12 cellular contexts compared by ENCODE assay signal in the genomic region with DNA sequence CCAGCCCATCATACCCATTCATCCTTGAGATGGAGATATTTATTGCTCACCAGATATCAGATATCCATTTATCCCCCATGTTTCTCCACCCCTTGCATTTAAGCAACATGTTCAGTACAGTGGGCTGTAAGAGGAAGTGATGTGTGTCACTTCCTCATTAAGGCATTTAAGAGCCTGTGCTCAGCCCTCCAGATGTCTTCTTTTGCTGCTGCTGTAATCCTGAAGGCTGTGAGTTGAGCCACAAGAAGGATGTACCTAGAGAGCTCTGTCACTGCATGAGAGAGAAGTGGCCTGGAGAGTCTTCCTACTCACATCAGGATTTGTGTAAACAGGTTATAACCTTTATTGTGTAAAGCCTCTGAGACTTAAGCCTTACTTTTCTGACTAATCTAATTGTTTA.
DNase-seq lines count a peak whose midpoint lies in the region; ATAC-seq, FAIRE-seq and TF ChIP-seq lines count a peak whose summit lies in the region.
"Had no signal": no experiment of that assay in that cellular context is flagged by ENCODE, and none has a peak within 500 bp of the region (broad histone marks: within the 10 kb centered on the region; RNA-seq: fewer than 3 reads in every experiment).

No MANE protein-coding gene starts in this region.

- no peaks in the 10 kb centered on the region for H3K36me3 Mint-ChIP-seq in T-helper 2 cell treated with Interferon-gamma antibody and Interleukin-4, amounts not matched to agents 5 μg/mL and 100 μg/mL, for 36 hours (ENCODE audit: low read depth)
- peaks cover 21% of the 10 kb centered on the region for H3K36me3 Mint-ChIP-seq in GM23338 (ENCODE audit: low read depth)

- H3F3A ChIP-seq in GM23338 (replicated peaks; ENCODE audit: low read depth): 0 out of 2 replicates have a peak, but pooled peaks cover 4% of the 10 kb centered on the region

- no peak overlapping the region for H3K27ac ChIP-seq in GM23338 (ENCODE audit: low read depth)
- H3K27ac ChIP-seq: Peyer's patch, vagina had no signal

- no peaks in the 10 kb centered on the region for H3K36me3 ChIP-seq in GM23338 (ENCODE audit: insufficient read depth)
- H3K36me3 ChIP-seq: Peyer's patch, vagina had no signal

- peaks cover 2% of the 10 kb centered on the region; the same call in 1 of the 2 replicates for H3K4me1 ChIP-seq in GM23338 (ENCODE audit: insufficient read depth)
- H3K4me1 ChIP-seq: Peyer's patch, vagina had no signal

- H3K9me3 Mint-ChIP-seq in T-helper 2 cell treated with Interferon-gamma antibody and Interleukin-4, amounts not matched to agents 5 μg/mL and 100 μg/mL, for 36 hours: no peaks in the 10 kb centered on the region
- H3K9me3 Mint-ChIP-seq in GM23338: peaks cover 23% of the 10 kb centered on the region

- no peaks in the 10 kb centered on the region for H3K27me3 ChIP-seq in GM23338 (ENCODE audit: insufficient read depth)
- H3K27me3 ChIP-seq: Peyer's patch, vagina had no signal

- H3K27ac Mint-ChIP-seq in T-helper 2 cell treated with Interferon-gamma antibody and Interleukin-4, amounts not matched to agents 5 μg/mL and 100 μg/mL, for 36 hours: no peak overlapping the region
- H3K27ac Mint-ChIP-seq in GM23338: no peak overlapping the region

- FAIRE-seq in GM12891 (lab: Jason Lieb, UNC): no peak

- peak; percentile 68 for ATAC-seq in HG02610 (IDR thresholded peaks at IDR 0.05; ENCODE audit: unreplicated experiment)
- no peak for ATAC-seq in GM23338

- no peak overlapping the region for H3K4me2 ChIP-seq in GM23338

- no peak overlapping the region for H2AFZ ChIP-seq in GM23338

- DNase-seq in GM12891 (ENCODE audit: insufficient read length, low spot score): no peak
- DNase-seq in NCI-H2171 (lab: John Stamatoyannopoulos, UW): peak; percentile 36
- peak; percentile 6 for DNase-seq in fibroblast of gingiva (ENCODE audit: low read depth)
- DNase-seq in T-helper 2 cell treated with Interferon-gamma antibody and Interleukin-4, amounts not matched to agents 5 μg/mL and 100 μg/mL, for 36 hours (ENCODE audit: low spot score): no peak
- no peak for DNase-seq in NK-92 treated with Interleukin-12 subunit alpha and Interleukin-12 subunit beta, amount 100 ng/mL, for 24 hours (lab: John Stamatoyannopoulos, UW)
- no peak for DNase-seq in iPS-NIHi7 (ENCODE audit: extremely low spot score)
- DNase-seq in GM23338 (ENCODE audit: low spot score): no peak
- DNase-seq: activated CD8-positive, alpha-beta memory T cell treated with anti-CD3 and anti-CD28 coated beads, Interleukin-2, amount 50 U/mL, for 4 hours; DMS79; Peyer's patch had no signal

- H3K27me3 Mint-ChIP-seq in T-helper 2 cell treated with Interferon-gamma antibody and Interleukin-4, amounts not matched to agents 5 μg/mL and 100 μg/mL, for 36 hours (ENCODE audit: low read depth): no peaks in the 10 kb centered on the region
- H3K27me3 Mint-ChIP-seq in GM23338 (ENCODE audit: insufficient read depth, low read depth, poor library complexity): peaks cover 4% of the 10 kb centered on the region

- H4K20me1 ChIP-seq in GM23338 (replicated peaks; ENCODE audit: insufficient read depth): no peaks in the 10 kb centered on the region

- H3K79me2 ChIP-seq in GM23338 (replicated peaks; ENCODE audit: insufficient read depth): no peaks in the 10 kb centered on the region

- TF ChIP-seq POLR2A in GM12891 (IDR thresholded peaks at IDR 0.05; ENCODE audit: low read depth, low read length): no peak

- no peak overlapping the region for H3K4me3 ChIP-seq in GM23338
- H3K4me3 ChIP-seq: Peyer's patch, vagina had no signal

- no peak overlapping the region for H3K4me3 Mint-ChIP-seq in T-helper 2 cell treated with Interferon-gamma antibody and Interleukin-4, amounts not matched to agents 5 μg/mL and 100 μg/mL, for 36 hours
- no peak overlapping the region for H3K4me3 Mint-ChIP-seq in GM23338

- no peaks in the 10 kb centered on the region for H3K9me2 ChIP-seq in GM23338 (ENCODE audit: insufficient read depth)

- H3K4me1 Mint-ChIP-seq in T-helper 2 cell treated with Interferon-gamma antibody and Interleukin-4, amounts not matched to agents 5 μg/mL and 100 μg/mL, for 36 hours (ENCODE audit: low read depth): no peaks in the 10 kb centered on the region
- H3K4me1 Mint-ChIP-seq in GM23338: peaks cover 19% of the 10 kb centered on the region

- no peak for TF ChIP-seq CTCF in GM23338 (conservative IDR thresholded peaks at IDR 0.05; ENCODE audit: low read depth in 2 of 2)

TF ChIP-seq in GM12891, 5 proteins besides CTCF, POLR2A, EP300 and RAD21:
- TF ChIP-seq POU2F2 (IDR thresholded peaks at IDR 0.05; ENCODE audit: low read depth, low read length) (no peak), SPI1 (IDR thresholded peaks at IDR 0.05; ENCODE audit: low read depth, low read length) (peak; percentile 83)

TF ChIP-seq in GM23338, 12 proteins besides CTCF, POLR2A, EP300 and RAD21 (continues in another document):
- TF ChIP-seq ZNF114 (CRISPR knock-in tag; IDR thresholded peaks at IDR 0.05) (no peak), ZNF331 (CRISPR knock-in tag; IDR thresholded peaks at IDR 0.05; ENCODE audit: low read depth) (no peak), EZH2 (IDR thresholded peaks at IDR 0.05; ENCODE audit: low read depth, unreplicated experiment) (no peak), ZNF462 (CRISPR knock-in tag; IDR thresholded peaks at IDR 0.05) (no peak), CREB1 (CRISPR knock-in tag; IDR thresholded peaks at IDR 0.05; ENCODE audit: low read depth) (no peak), STAT1 (IDR thresholded peaks at IDR 0.05; ENCODE audit: unreplicated experiment) (no peak), EZH2phosphoT487 (IDR thresholded peaks at IDR 0.05; ENCODE audit: unreplicated experiment) (no peak)

Comparison
In these comparisons a context has a peak if more than half of its experiments do, and no peak if none do; other contexts are left out.
1. DNase-seq: peak in NCI-H2171 (single experiment) and fibroblast of gingiva (single experiment); none in GM12891 (single experiment), T-helper 2 cell treated with Interferon-gamma antibody and Interleukin-4, amounts not matched to agents 5 μg/mL and 100 μg/mL, for 36 hours (single experiment), NK-92 treated with Interleukin-12 subunit alpha and Interleukin-12 subunit beta, amount 100 ng/mL, for 24 hours (single experiment), iPS-NIHi7 (single experiment) and GM23338 (single experiment).